Comparison of ENCODE assay signal across 8 cellular contexts in genomic region chr12:120093592-120094355, GRCh38. TPM values are rescaled to one million over a fixed set of nuclear protein-coding genes. Genes with fewer than 3 reads are reported as not detected.
DNase-seq lines count a peak whose midpoint lies in the region; ATAC-seq and TF ChIP-seq lines count a peak whose summit lies in the region.

No MANE protein-coding gene starts in this region.

- no peak for DNase-seq in CD4-positive, alpha-beta T cell
- no peak for DNase-seq in activated CD8-positive, alpha-beta T cell treated with anti-CD3 and anti-CD28 coated beads for 36 hours
- DNase-seq in left lobe of liver (ENCODE audit: low spot score) = no peak
- no peak for DNase-seq in A673 (ENCODE audit: low spot score)

- no peak for TF ChIP-seq CTCF in CD4-positive, alpha-beta T cell (IDR thresholded peaks at IDR 0.05)
- TF ChIP-seq CTCF in activated CD8-positive, alpha-beta T cell treated with anti-CD3 and anti-CD28 coated beads for 36 hours (IDR thresholded peaks at IDR 0.05) = no peak
- no peak for TF ChIP-seq CTCF in A673 (conservative IDR thresholded peaks at IDR 0.05; ENCODE audit: low read depth, low read length)

- intact Hi-C loops in CD4-positive, alpha-beta T cell (cut with DNase I, micrococcal nuclease) = no loop called here
- intact Hi-C loops in activated CD8-positive, alpha-beta T cell treated with anti-CD3 and anti-CD28 coated beads for 36 hours (cut with micrococcal nuclease) = no loop called here
- intact Hi-C loops in A673 (cut with micrococcal nuclease; ENCODE audit: unreplicated experiment) = no loop called here

- peak overlapping the region; percentile 29 for H3K27ac ChIP-seq in CD4-positive, alpha-beta T cell (ENCODE audit: low read depth, low read length)
- H3K27ac ChIP-seq in HUES48 (ENCODE audit: low read depth, low read length) (peak overlapping the region; percentile 76), A673 (ENCODE audit: low read depth, low read length, poor library complexity, severe bottlenecking) (no peak overlapping the region)

- peaks cover 32% of the 10 kb centered on the region for H3K36me3 ChIP-seq in HUES48 (ENCODE audit: control insufficient read depth, insufficient read depth, low read length)
- H3K36me3 ChIP-seq in A673 (ENCODE audit: insufficient read depth, low read length, poor library complexity, severe bottlenecking) = peaks cover 4% of the 10 kb centered on the region

- H3K4me3 Mint-ChIP-seq in CD4-positive, alpha-beta T cell = no peak overlapping the region
- H3K4me3 Mint-ChIP-seq in activated CD8-positive, alpha-beta T cell treated with anti-CD3 and anti-CD28 coated beads for 36 hours = no peak overlapping the region

- POLR2A ChIA-PET in CD4-positive, alpha-beta T cell (lab: Charles Lee) = interaction anchor here (0.9 kb wide), 1 partner anchor 23 kb away, joined by 4 read pairs; the partner anchor contains the start of gene RAB35
- POLR2A ChIA-PET in activated CD8-positive, alpha-beta T cell treated with anti-CD3 and anti-CD28 coated beads for 36 hours (lab: Charles Lee) = interaction anchor here (1.1 to 3.5 kb wide), 4 partner anchors 10 to 87 kb away, joined by 4 to 16 read pairs (median 8); partner anchors contain the start of gene RAB35
- POLR2A ChIA-PET in A673 (lab: Charles Lee; ENCODE audit: low non-redundant PET) = no interaction called here

- H3K27me3 Mint-ChIP-seq in CD4-positive, alpha-beta T cell = no peaks in the 10 kb centered on the region
- H3K27me3 Mint-ChIP-seq in activated CD8-positive, alpha-beta T cell treated with anti-CD3 and anti-CD28 coated beads for 36 hours = no peaks in the 10 kb centered on the region

- ATAC-seq in CD4-positive, alpha-beta T cell (ENCODE audit: poor library complexity) = no peak
- ATAC-seq in activated CD8-positive, alpha-beta T cell treated with anti-CD3 and anti-CD28 coated beads for 36 hours = peak; percentile 29
- ATAC-seq in left lobe of liver (peak; percentile 5), HG02852 (IDR thresholded peaks at IDR 0.05; ENCODE audit: unreplicated experiment) (no peak), HG02610 (IDR thresholded peaks at IDR 0.05; ENCODE audit: unreplicated experiment) (no peak), GM18498 (IDR thresholded peaks at IDR 0.05; ENCODE audit: unreplicated experiment) (no peak)

- no peaks in the 10 kb centered on the region for H3K4me1 Mint-ChIP-seq in CD4-positive, alpha-beta T cell (ENCODE audit: low read depth)
- peaks cover 4% of the 10 kb centered on the region for H3K4me1 Mint-ChIP-seq in activated CD8-positive, alpha-beta T cell treated with anti-CD3 and anti-CD28 coated beads for 36 hours (ENCODE audit: low read depth)

- H3K9me3 Mint-ChIP-seq in CD4-positive, alpha-beta T cell = no peaks in the 10 kb centered on the region
- H3K9me3 Mint-ChIP-seq in activated CD8-positive, alpha-beta T cell treated with anti-CD3 and anti-CD28 coated beads for 36 hours = no peaks in the 10 kb centered on the region

- H3K9ac ChIP-seq in HUES48 (ENCODE audit: low read depth, low read length) = no peak overlapping the region

- H3K4me3 ChIP-seq in HUES48 (ENCODE audit: low read depth, low read length) (no peak overlapping the region), A673 (ENCODE audit: low read depth, low read length, poor library complexity, severe bottlenecking) (no peak overlapping the region)

- CTCF ChIA-PET in CD4-positive, alpha-beta T cell (lab: Charles Lee) = interaction anchor here (0.6 kb wide), 1 partner anchor 108 kb away, joined by 3 read pairs; no protein-coding TSS in a partner anchor
- CTCF ChIA-PET in activated CD8-positive, alpha-beta T cell treated with anti-CD3 and anti-CD28 coated beads for 36 hours (lab: Charles Lee) = no interaction called here
- CTCF ChIA-PET in A673 (lab: Charles Lee) = no interaction called here

- H3K36me3 Mint-ChIP-seq in CD4-positive, alpha-beta T cell (ENCODE audit: low read depth) = peaks cover 43% of the 10 kb centered on the region
- peaks cover 37% of the 10 kb centered on the region for H3K36me3 Mint-ChIP-seq in activated CD8-positive, alpha-beta T cell treated with anti-CD3 and anti-CD28 coated beads for 36 hours (ENCODE audit: low read depth)

- H3K4me1 ChIP-seq in HUES48 (ENCODE audit: control insufficient read depth, insufficient read depth, low read length) = peaks cover 27% of the 10 kb centered on the region
- peaks cover 23% of the 10 kb centered on the region for H3K4me1 ChIP-seq in A673 (ENCODE audit: insufficient read depth, low read length, poor library complexity, severe bottlenecking)

- no peak overlapping the region for H3K27ac Mint-ChIP-seq in CD4-positive, alpha-beta T cell
- H3K27ac Mint-ChIP-seq in activated CD8-positive, alpha-beta T cell treated with anti-CD3 and anti-CD28 coated beads for 36 hours = peak overlapping the region; percentile 55

- no peaks in the 10 kb centered on the region for H3K27me3 ChIP-seq in CD4-positive, alpha-beta T cell (ENCODE audit: control insufficient read depth, insufficient read depth, low read length)
- no peaks in the 10 kb centered on the region for H3K27me3 ChIP-seq in HUES48 (ENCODE audit: control insufficient read depth, insufficient read depth, low read length)
- H3K27me3 ChIP-seq in A673 (replicated peaks; ENCODE audit: insufficient read depth, low read depth, low read length, poor library complexity) = no peaks in the 10 kb centered on the region

- no TSS peak for BruUV-seq in A673 (replicated peaks; lab: Mats Ljungman, UMichigan)

- no peaks in the 10 kb centered on the region for H3K9me3 ChIP-seq in CD4-positive, alpha-beta T cell (ENCODE audit: control insufficient read depth, low read length)
- no peaks in the 10 kb centered on the region for H3K9me3 ChIP-seq in HUES48 (ENCODE audit: control insufficient read depth, insufficient read depth, low read length)
- H3K9me3 ChIP-seq in A673 (ENCODE audit: low read depth, low read length, poor library complexity, severe bottlenecking) = no peaks in the 10 kb centered on the region

RNA-seq across cellular contexts. Expression of gene RAB35, which starts 22.8 kb away (rescaled TPM):
- total RNA-seq in CD4-positive, alpha-beta T cell = 10 to 100 TPM; 49.7 to 53.8 TPM
- total RNA-seq in activated CD8-positive, alpha-beta T cell treated with anti-CD3 and anti-CD28 coated beads for 36 hours = 10 to 100 TPM; 38.2 to 41.5 TPM
- 16.1 TPM for total RNA-seq in left lobe of liver
- 57.9 and 63.0 TPM in 2 replicates for total RNA-seq in A673 (2021)

Comparison
In these comparisons a context has a peak if more than half of its experiments do, and no peak if none do; other contexts are left out.
1. ATAC-seq: peak in activated CD8-positive, alpha-beta T cell treated with anti-CD3 and anti-CD28 coated beads for 36 hours (single experiment) and left lobe of liver (single experiment); none in CD4-positive, alpha-beta T cell (single experiment), HG02852 (single experiment), HG02610 (single experiment) and GM18498 (single experiment).